ENCODE assay signal across 12 cellular contexts in genomic region chr2:20625920-20626697, GRCh38. TPM values are rescaled to one million over a fixed set of nuclear protein-coding genes. Genes with fewer than 3 reads are reported as not detected.
DNase-seq lines count a peak whose midpoint lies in the region; ATAC-seq and TF ChIP-seq lines count a peak whose summit lies in the region.
"Had no signal": no experiment of that assay in that cellular context is flagged by ENCODE, and none has a peak within 500 bp of the region (broad histone marks: within the 10 kb centered on the region; RNA-seq: fewer than 3 reads in every experiment).

No MANE protein-coding gene starts in this region.

- TF ChIP-seq CTCF in dorsolateral prefrontal cortex (IDR thresholded peaks at IDR 0.05 in 54 of 56, conservative IDR thresholded peaks at IDR 0.05 in 2 of 56; ENCODE audit: low read depth in 1 of 56, partially characterized antibody in 56 of 56) (peak in 37 of 56 donors; percentile 8 to 58 (median 30)), left lung (IDR thresholded peaks at IDR 0.05) (no peak), spleen (IDR thresholded peaks at IDR 0.05 in 8 of 11, conservative IDR thresholded peaks at IDR 0.05 in 3 of 11) (peak in 1 of 11 experiments; percentile 0)

- H3K27ac ChIP-seq in dorsolateral prefrontal cortex, result peak overlapping the region in 58 of 59 donors; percentile 23 to 93 (median 79)
- H3K27ac ChIP-seq in left lung, result peak overlapping the region in 1 of 2 donors; percentile 62
- no peak overlapping the region for H3K27ac ChIP-seq in spleen

- peaks cover 0 to 61% of the 10 kb centered on the region in 2 donors for H3K36me3 ChIP-seq in left lung
- H3K36me3 ChIP-seq in spleen, result peaks cover 0 to 89% (median 43%) of the 10 kb centered on the region in 6 donors

- H3K4me1 ChIP-seq in left lung (no peaks in the 10 kb centered on the region), spleen (peaks cover 0 to 11% (median 2%) of the 10 kb centered on the region in 6 donors)

- 88 to 93% (median 91%) methylated on average over 12 of the region's 12 CpGs for WGBS in spleen, 5 donors

- DNase-seq in NCI-H146 (lab: John Stamatoyannopoulos, UW) (peak; percentile 45), dorsolateral prefrontal cortex (peak in 8 of 10 donors; percentile 22 to 48 (median 37)), left lung (peak; percentile 38 to 66), spleen (peak; percentile 47), NCI-H345 (lab: John Stamatoyannopoulos, UW) (no peak), NCI-H2107 treated with DMSO at 0.1 percent for 48 hours (lab: John Stamatoyannopoulos, UW; ENCODE audit: unreplicated experiment) (no peak)
- DNase-seq: activated CD4-positive, CD25-positive, alpha-beta regulatory T cell; NCI-H2081 treated with DMSO at 0.1 percent for 48 hours; occipital lobe had no signal

- intact Hi-C loops in dorsolateral prefrontal cortex (cut with DNase I) (loop anchor here in 1 of 2 donors (5.0 kb wide), 1 partner anchor 44 kb away; no protein-coding TSS in a partner anchor), left lung (cut with DNase I) (no loop called here), spleen (cut with DNase I; ENCODE audit: low total_unique reads) (no loop called here)

- TF ChIP-seq POLR2A in spleen (IDR thresholded peaks at IDR 0.05), result no peak

- H3K4me3 ChIP-seq in dorsolateral prefrontal cortex (peak overlapping the region in 1 of 59 donors; percentile 11), left lung (no peak overlapping the region), spleen (no peak overlapping the region)

- peak; percentile 85 for ATAC-seq in left lung
- no peak for ATAC-seq in HG02588 (IDR thresholded peaks at IDR 0.05; ENCODE audit: unreplicated experiment)
- ATAC-seq in GM18520 (IDR thresholded peaks at IDR 0.05; ENCODE audit: unreplicated experiment), result no peak

- no peaks in the 10 kb centered on the region for H3K9me3 ChIP-seq in left lung
- H3K9me3 ChIP-seq in spleen, result no peaks in the 10 kb centered on the region

- no peaks in the 10 kb centered on the region for H3K27me3 ChIP-seq in dorsolateral prefrontal cortex
- H3K27me3 ChIP-seq in left lung, result no peaks in the 10 kb centered on the region
- no peaks in the 10 kb centered on the region for H3K27me3 ChIP-seq in spleen (replicated peaks in 1 of 7)

RNA-seq across cellular contexts. Expression of gene HS1BP3, which starts 24.8 kb away (rescaled TPM):
- total RNA-seq in dorsolateral prefrontal cortex (10 to 100 TPM; 18.3 to 36.0 (median 26.0) TPM), left lung (10 to 100 TPM; 36.1 to 39.7 TPM), spleen (10 to 100 TPM; 21.1 to 38.0 (median 31.3) TPM)
- polyA plus RNA-seq in spleen, result 10 to 100 TPM in 2 of 3 donors, 1 to 10 TPM in 1; 8.8 to 23.5 (median 13.8) TPM

RNA-seq across cellular contexts. Expression of gene GDF7, which starts 40.8 kb away (rescaled TPM):
- total RNA-seq in dorsolateral prefrontal cortex (10 to 100 TPM in 2 of 120 experiments, 1 to 10 TPM in 117, under 1 TPM in 1; 0.95 to 12.5 (median 4.1) TPM), left lung (under 1 TPM; 0.15 to 0.37 TPM), spleen (1 to 10 TPM in 6 of 7 donors, under 1 TPM in 1; 0.83 to 3.8 (median 2.0) TPM)
- 1 to 10 TPM in 1 of 3 donors, under 1 TPM in 2; 0.87 to 1.8 (median 0.89) TPM for polyA plus RNA-seq in spleen
- total RNA-seq: CD8-positive, alpha-beta memory T cell had no signal

Comparison
In these comparisons a context has a peak if more than half of its experiments do, and no peak if none do; other contexts are left out.
1. DNase-seq: peak in NCI-H146 (single experiment), dorsolateral prefrontal cortex (8 of 10), left lung (2 of 2) and spleen (single experiment); none in NCI-H345 (single experiment) and NCI-H2107 treated with DMSO at 0.1 percent for 48 hours (single experiment).
2. H3K27ac ChIP-seq: peak in dorsolateral prefrontal cortex (58 of 59); none in spleen (0 of 8).
3. CTCF ChIP-seq: peak in dorsolateral prefrontal cortex (37 of 56); none in left lung (0 of 2).